ENCODE assay signal across 1 cellular context in genomic region chr2:230666885-230667712, GRCh38.
A peak's percentile ranks its signal among the peaks of the same experiment; 100 is the strongest.
TF ChIP-seq lines count a peak whose summit lies in the region.

No MANE protein-coding gene starts in this region.

TF ChIP-seq in GM23338, 12 proteins besides CTCF, POLR2A, EP300 and RAD21:
- TF ChIP-seq, protein P1, sequence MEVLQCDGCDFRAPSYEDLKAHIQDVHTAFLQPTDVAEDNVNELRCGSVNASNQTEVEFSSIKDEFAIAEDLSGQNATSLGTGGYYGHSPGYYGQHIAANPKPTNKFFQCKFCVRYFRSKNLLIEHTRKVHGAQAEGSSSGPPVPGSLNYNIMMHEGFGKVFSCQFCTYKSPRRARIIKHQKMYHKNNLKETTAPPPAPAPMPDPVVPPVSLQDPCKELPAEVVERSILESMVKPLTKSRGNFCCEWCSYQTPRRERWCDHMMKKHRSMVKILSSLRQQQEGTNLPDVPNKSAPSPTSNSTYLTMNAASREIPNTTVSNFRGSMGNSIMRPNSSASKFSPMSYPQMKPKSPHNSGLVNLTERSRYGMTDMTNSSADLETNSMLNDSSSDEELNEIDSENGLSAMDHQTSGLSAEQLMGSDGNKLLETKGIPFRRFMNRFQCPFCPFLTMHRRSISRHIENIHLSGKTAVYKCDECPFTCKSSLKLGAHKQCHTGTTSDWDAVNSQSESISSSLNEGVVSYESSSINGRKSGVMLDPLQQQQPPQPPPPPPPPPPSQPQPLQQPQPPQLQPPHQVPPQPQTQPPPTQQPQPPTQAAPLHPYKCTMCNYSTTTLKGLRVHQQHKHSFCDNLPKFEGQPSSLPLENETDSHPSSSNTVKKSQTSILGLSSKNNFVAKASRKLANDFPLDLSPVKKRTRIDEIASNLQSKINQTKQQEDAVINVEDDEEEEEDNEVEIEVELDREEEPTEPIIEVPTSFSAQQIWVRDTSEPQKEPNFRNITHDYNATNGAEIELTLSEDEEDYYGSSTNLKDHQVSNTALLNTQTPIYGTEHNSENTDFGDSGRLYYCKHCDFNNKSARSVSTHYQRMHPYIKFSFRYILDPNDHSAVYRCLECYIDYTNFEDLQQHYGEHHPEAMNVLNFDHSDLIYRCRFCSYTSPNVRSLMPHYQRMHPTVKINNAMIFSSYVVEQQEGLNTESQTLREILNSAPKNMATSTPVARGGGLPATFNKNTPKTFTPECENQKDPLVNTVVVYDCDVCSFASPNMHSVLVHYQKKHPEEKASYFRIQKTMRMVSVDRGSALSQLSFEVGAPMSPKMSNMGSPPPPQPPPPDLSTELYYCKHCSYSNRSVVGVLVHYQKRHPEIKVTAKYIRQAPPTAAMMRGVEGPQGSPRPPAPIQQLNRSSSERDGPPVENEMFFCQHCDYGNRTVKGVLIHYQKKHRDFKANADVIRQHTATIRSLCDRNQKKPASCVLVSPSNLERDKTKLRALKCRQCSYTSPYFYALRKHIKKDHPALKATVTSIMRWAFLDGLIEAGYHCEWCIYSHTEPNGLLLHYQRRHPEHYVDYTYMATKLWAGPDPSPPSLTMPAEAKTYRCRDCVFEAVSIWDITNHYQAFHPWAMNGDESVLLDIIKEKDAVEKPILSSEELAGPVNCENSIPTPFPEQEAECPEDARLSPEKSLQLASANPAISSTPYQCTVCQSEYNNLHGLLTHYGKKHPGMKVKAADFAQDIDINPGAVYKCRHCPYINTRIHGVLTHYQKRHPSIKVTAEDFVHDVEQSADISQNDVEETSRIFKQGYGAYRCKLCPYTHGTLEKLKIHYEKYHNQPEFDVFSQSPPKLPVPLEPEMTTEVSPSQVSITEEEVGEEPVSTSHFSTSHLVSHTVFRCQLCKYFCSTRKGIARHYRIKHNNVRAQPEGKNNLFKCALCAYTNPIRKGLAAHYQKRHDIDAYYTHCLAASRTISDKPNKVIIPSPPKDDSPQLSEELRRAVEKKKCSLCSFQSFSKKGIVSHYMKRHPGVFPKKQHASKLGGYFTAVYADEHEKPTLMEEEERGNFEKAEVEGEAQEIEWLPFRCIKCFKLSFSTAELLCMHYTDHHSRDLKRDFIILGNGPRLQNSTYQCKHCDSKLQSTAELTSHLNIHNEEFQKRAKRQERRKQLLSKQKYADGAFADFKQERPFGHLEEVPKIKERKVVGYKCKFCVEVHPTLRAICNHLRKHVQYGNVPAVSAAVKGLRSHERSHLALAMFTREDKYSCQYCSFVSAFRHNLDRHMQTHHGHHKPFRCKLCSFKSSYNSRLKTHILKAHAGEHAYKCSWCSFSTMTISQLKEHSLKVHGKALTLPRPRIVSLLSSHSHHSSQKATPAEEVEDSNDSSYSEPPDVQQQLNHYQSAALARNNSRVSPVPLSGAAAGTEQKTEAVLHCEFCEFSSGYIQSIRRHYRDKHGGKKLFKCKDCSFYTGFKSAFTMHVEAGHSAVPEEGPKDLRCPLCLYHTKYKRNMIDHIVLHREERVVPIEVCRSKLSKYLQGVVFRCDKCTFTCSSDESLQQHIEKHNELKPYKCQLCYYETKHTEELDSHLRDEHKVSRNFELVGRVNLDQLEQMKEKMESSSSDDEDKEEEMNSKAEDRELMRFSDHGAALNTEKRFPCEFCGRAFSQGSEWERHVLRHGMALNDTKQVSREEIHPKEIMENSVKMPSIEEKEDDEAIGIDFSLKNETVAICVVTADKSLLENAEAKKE (CRISPR knock-in tag; IDR thresholded peaks at IDR 0.05), result peak; percentile 85
- TF ChIP-seq, protein P2, sequence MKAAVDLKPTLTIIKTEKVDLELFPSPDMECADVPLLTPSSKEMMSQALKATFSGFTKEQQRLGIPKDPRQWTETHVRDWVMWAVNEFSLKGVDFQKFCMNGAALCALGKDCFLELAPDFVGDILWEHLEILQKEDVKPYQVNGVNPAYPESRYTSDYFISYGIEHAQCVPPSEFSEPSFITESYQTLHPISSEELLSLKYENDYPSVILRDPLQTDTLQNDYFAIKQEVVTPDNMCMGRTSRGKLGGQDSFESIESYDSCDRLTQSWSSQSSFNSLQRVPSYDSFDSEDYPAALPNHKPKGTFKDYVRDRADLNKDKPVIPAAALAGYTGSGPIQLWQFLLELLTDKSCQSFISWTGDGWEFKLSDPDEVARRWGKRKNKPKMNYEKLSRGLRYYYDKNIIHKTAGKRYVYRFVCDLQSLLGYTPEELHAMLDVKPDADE (IDR thresholded peaks at IDR 0.05), result no peak
